Comparison of ENCODE assay signal across 12 cellular contexts in the genomic region with DNA sequence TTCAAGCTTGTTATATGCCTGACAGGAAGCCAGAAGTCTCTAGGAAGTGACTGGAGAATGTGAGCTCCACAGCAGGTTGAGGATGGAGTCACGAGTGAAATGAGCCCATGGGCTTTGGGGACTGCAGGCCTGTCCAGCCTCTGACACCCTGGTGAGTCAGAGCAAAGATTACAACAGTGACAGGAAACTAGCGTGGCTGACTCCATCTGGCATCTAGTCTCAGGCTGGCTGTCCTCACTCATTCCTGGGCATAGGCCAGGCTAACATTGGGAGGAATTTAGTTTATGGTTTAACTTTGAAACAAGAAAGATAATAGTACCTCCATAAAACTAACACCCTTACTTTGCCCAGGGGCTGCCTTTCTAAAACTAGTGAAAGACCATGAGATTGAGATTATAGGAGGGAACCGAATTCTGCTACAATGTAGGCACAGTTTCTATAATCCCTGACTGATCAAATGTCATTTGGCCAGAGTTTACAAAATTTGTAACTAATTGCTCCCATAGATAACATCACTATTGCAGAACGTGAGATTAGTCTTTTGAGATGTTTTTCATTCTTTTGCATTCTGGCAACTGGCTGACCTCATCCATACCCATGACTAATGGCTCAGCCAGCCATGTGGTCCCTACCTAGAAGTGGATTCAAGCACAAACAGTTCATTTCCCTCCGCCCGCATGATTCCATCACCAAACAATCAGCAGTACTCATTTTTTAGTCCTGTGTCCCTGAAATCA. TPM values are rescaled to one million over a fixed set of nuclear protein-coding genes. Genes with fewer than 3 reads are reported as not detected.
A peak's percentile ranks its signal among the peaks of the same experiment; 100 is the strongest.
DNase-seq lines count a peak whose midpoint lies in the region; ATAC-seq and TF ChIP-seq lines count a peak whose summit lies in the region.
"Had no signal": no experiment of that assay in that cellular context is flagged by ENCODE, and none has a peak within 500 bp of the region (broad histone marks: within the 10 kb centered on the region; RNA-seq: fewer than 3 reads in every experiment).

No MANE protein-coding gene starts in this region.

- H3K27me3 ChIP-seq in foreskin keratinocyte (no peaks in the 10 kb centered on the region), upper lobe of right lung (no peaks in the 10 kb centered on the region)

- ATAC-seq in foreskin keratinocyte (peak; percentile 72), GM21576 (IDR thresholded peaks at IDR 0.05; ENCODE audit: unreplicated experiment) (no peak), GM21367 (IDR thresholded peaks at IDR 0.05; ENCODE audit: unreplicated experiment) (no peak), upper lobe of right lung (no peak)

- no peak for TF ChIP-seq CTCF in foreskin keratinocyte (conservative IDR thresholded peaks at IDR 0.05)
- no peak for TF ChIP-seq CTCF in upper lobe of right lung (IDR thresholded peaks at IDR 0.05)

- DNase-seq in H4 (ENCODE audit: low spot score): peak; percentile 83
- DNase-seq in amniotic epithelial cell (ENCODE audit: low read depth): peak; percentile 92
- peak; percentile 96 to 98 for DNase-seq in foreskin keratinocyte
- DNase-seq in NCI-H2171 (lab: John Stamatoyannopoulos, UW): no peak
- no peak for DNase-seq in upper lobe of right lung
- DNase-seq: occipital lobe, SHP77 had no signal

- H3K4me1 ChIP-seq in foreskin keratinocyte (peaks cover 15% of the 10 kb centered on the region), upper lobe of right lung (no peaks in the 10 kb centered on the region)

- H3K27ac ChIP-seq in foreskin keratinocyte (peak overlapping the region; percentile 58), skin epidermis (peak overlapping the region in 13 of 21 experiments; percentile 7 to 74 (median 55)), upper lobe of right lung (no peak overlapping the region)

- no peaks in the 10 kb centered on the region for H3K36me3 ChIP-seq in upper lobe of right lung

- H3K9me3 ChIP-seq in upper lobe of right lung: no peaks in the 10 kb centered on the region

- intact Hi-C loops in upper lobe of right lung (cut with DNase I): no loop called here

- no peak overlapping the region for H3K4me3 ChIP-seq in skin epidermis
- no peak overlapping the region for H3K4me3 ChIP-seq in upper lobe of right lung

RNA-seq across cellular contexts. Expression of gene PSG1, which starts 28.4 kb away (rescaled TPM):
- not detected in 2 replicates for total RNA-seq in H4 (2014; rRNA removed; shearing (Covaris generic))
- total RNA-seq in foreskin keratinocyte: not detected in 2 replicates
- not detected in 2 replicates for polyA plus RNA-seq in foreskin keratinocyte
- not detected for total RNA-seq in upper lobe of right lung
- total RNA-seq: frontal cortex, occipital lobe had no signal
- polyA plus RNA-seq: IgD-negative memory B cell had no signal

Comparison
In these comparisons a context has a peak if more than half of its experiments do, and no peak if none do; other contexts are left out.
1. DNase-seq: peak in H4 (single experiment), amniotic epithelial cell (single experiment) and foreskin keratinocyte (2 of 2); none in NCI-H2171 (single experiment) and upper lobe of right lung (single experiment).